ENCODE assay signal across 10 cellular contexts in the genomic region with DNA sequence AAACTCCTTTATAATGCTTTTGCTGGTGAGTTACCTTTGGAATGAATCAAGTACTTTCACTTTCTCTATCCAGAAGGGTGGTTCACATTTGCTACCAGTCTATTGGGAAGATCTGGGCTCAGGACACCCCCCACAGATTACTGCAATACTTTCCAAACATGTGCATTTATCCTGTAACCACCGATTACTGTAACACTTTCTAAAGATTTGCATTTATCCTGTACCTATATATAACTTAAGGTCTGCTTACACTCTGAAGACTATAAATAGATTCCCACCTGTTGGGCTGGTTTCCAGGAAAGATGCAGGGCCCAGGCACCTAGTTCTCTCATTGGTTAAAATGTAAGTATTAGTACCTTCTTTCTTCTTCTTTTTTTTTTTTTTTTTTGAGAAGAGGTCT.
DNase-seq lines count a peak whose midpoint lies in the region; ATAC-seq and TF ChIP-seq lines count a peak whose summit lies in the region.
"Had no signal": no experiment of that assay in that cellular context is flagged by ENCODE, and none has a peak within 500 bp of the region (broad histone marks: within the 10 kb centered on the region; RNA-seq: fewer than 3 reads in every experiment).

No MANE protein-coding gene starts in this region.

- no peaks in the 10 kb centered on the region for H4K20me1 ChIP-seq in KMS-11 (ENCODE audit: insufficient read depth)

- H2AFZ ChIP-seq in KMS-11 (ENCODE audit: low read depth): peak overlapping the region; percentile 38

- TF ChIP-seq CTCF in KMS-11 (conservative IDR thresholded peaks at IDR 0.05; ENCODE audit: low read depth, low read length): no peak

- peak overlapping the region; percentile 64 for H3K4me2 ChIP-seq in KMS-11

- no peaks in the 10 kb centered on the region for H3K36me3 ChIP-seq in KMS-11 (ENCODE audit: insufficient read depth)

- H3K27ac ChIP-seq in KMS-11: peak overlapping the region; percentile 24

- H3K27me3 ChIP-seq in KMS-11 (ENCODE audit: insufficient read depth, low read depth): no peaks in the 10 kb centered on the region

- peaks cover 40% of the 10 kb centered on the region for H3K4me1 ChIP-seq in KMS-11 (ENCODE audit: low read depth, poor library complexity, severe bottlenecking)

- intact Hi-C loops in left colon (cut with DNase I, micrococcal nuclease): no loop called here

- no peak overlapping the region for H3K4me3 ChIP-seq in KMS-11 (IDR thresholded peaks at IDR 0.05; ENCODE audit: insufficient read depth, low read depth, low read length)

- H3K79me2 ChIP-seq in KMS-11 (ENCODE audit: insufficient read depth, low read depth): no peaks in the 10 kb centered on the region

- ATAC-seq in GM18498 (IDR thresholded peaks at IDR 0.05; ENCODE audit: unreplicated experiment) (peak; percentile 78), GM21423 (IDR thresholded peaks at IDR 0.05; ENCODE audit: unreplicated experiment) (peak; percentile 87), left colon (peak; percentile 74)
- ATAC-seq: WTC11 had no signal

- H3K9ac ChIP-seq in KMS-11: no peak overlapping the region; the same call in 1 of the 2 replicates

- no peak for DNase-seq in left colon
- no peak for DNase-seq in GM19240 (ENCODE audit: insufficient read length, low spot score)
- DNase-seq in NCI-H128 (lab: John Stamatoyannopoulos, UW; ENCODE audit: unreplicated experiment): no peak
- no peak for DNase-seq in midbrain (lab: John Stamatoyannopoulos, UW)
- no peak for DNase-seq in amniotic stem cell (lab: John Stamatoyannopoulos, UW)
- DNase-seq: activated gamma-delta T cell treated with Interleukin-2 at 50 U/mL for 16 hours had no signal
